29 cellular contexts compared by ENCODE assay signal in genomic region chr10:103203466-103203865, GRCh38. TPM values are rescaled to one million over a fixed set of nuclear protein-coding genes. Genes with fewer than 3 reads are reported as not detected.
"Had no signal": no experiment of that assay in that cellular context is flagged by ENCODE, and none has a peak within 500 bp of the region (broad histone marks: within the 10 kb centered on the region; RNA-seq: fewer than 3 reads in every experiment).

No MANE protein-coding gene starts in this region.

- H3K79me2 ChIP-seq: parathyroid adenoma had no signal

- H3K4me3 ChIP-seq: coronary artery, gastrocnemius medialis, heart right ventricle, left lung, smooth muscle cell, suprapubic skin, transverse colon, upper lobe of right lung, uterus had no signal

- H3K27me3 Mint-ChIP-seq: stimulated activated naive CD8-positive, alpha-beta T cell treated with anti-CD3 and anti-CD28 coated beads, Interleukin-15, amount 100 ng/mL, for 72 hours had no signal

- H3K36me3 Mint-ChIP-seq: naive thymus-derived CD8-positive, alpha-beta T cell had no signal

- H3K9me3 ChIP-seq: gastrocnemius medialis, heart right ventricle, left lung, suprapubic skin, transverse colon, upper lobe of right lung, uterus had no signal

- H3K36me3 ChIP-seq: gastrocnemius medialis, heart right ventricle, left lung, suprapubic skin, transverse colon, upper lobe of right lung, uterus had no signal

- H2AFZ ChIP-seq: parathyroid adenoma had no signal

- DNase-seq: dermis blood vessel endothelial cell; effector memory CD4-positive, alpha-beta T cell; foreskin fibroblast; gastrocnemius medialis; heart right ventricle; hippocampal formation; left cardiac atrium; left lung; mesenchymal stem cell; midbrain; naive thymus-derived CD8-positive, alpha-beta T cell; nephron progenitor cell; stimulated activated CD4-positive, alpha-beta T cell treated with anti-CD3 and anti-CD28 coated beads, Interleukin-12 subunit alpha, Interleukin-12 subunit beta, amount 100 ng/mL, for 4 hours; stimulated activated CD4-positive, alpha-beta T cell treated with anti-CD3 and anti-CD28 coated beads, Interleukin-1b, Interleukin-23, amount 100 ng/mL, for 48 hours; stimulated activated CD4-positive, alpha-beta T cell treated with anti-CD3 and anti-CD28 coated beads, Interleukin-4, amount 100 ng/mL, for 1 hour; stimulated activated CD8-positive, alpha-beta memory T cell treated with anti-CD3 and anti-CD28 coated beads, Interleukin-4, amount 100 ng/mL, for 48 hours; stimulated activated naive CD4-positive, alpha-beta T cell; stimulated activated naive CD8-positive, alpha-beta T cell treated with anti-CD3 and anti-CD28 coated beads, Interleukin-15, amount 100 ng/mL, for 72 hours; transverse colon; upper lobe of right lung; uterus had no signal

- H3K4me3 Mint-ChIP-seq: naive thymus-derived CD8-positive, alpha-beta T cell; nephron progenitor cell; stimulated activated naive CD8-positive, alpha-beta T cell treated with anti-CD3 and anti-CD28 coated beads, Interleukin-15, amount 100 ng/mL, for 72 hours had no signal

- H3K27ac ChIP-seq: coronary artery, gastrocnemius medialis, parathyroid adenoma, suprapubic skin, transverse colon, upper lobe of right lung, uterus had no signal

- H3K27ac Mint-ChIP-seq: nephron progenitor cell; progenitor cell of endocrine pancreas; stimulated activated naive CD8-positive, alpha-beta T cell treated with anti-CD3 and anti-CD28 coated beads, Interleukin-15, amount 100 ng/mL, for 72 hours had no signal

- H3K9me3 Mint-ChIP-seq: nephron progenitor cell had no signal

- H3K4me1 Mint-ChIP-seq: naive thymus-derived CD8-positive, alpha-beta T cell; stimulated activated naive CD8-positive, alpha-beta T cell treated with anti-CD3 and anti-CD28 coated beads, Interleukin-15, amount 100 ng/mL, for 72 hours had no signal

- H3K9ac ChIP-seq: parathyroid adenoma had no signal

- H3K4me2 ChIP-seq: smooth muscle cell had no signal

- H3K27me3 ChIP-seq: gastrocnemius medialis, heart right ventricle, left lung, suprapubic skin, transverse colon, upper lobe of right lung, uterus had no signal

- H3K4me1 ChIP-seq: suprapubic skin, transverse colon, upper lobe of right lung, uterus had no signal

- ATAC-seq: gastrocnemius medialis; heart right ventricle; left cardiac atrium; left lung; naive thymus-derived CD8-positive, alpha-beta T cell; sciatic nerve; stimulated activated naive CD8-positive, alpha-beta T cell treated with anti-CD3 and anti-CD28 coated beads, Interleukin-15, amount 100 ng/mL, for 72 hours had no signal

RNA-seq across cellular contexts. Expression of gene RPEL1, which starts 42.2 kb away (rescaled TPM):
- total RNA-seq: gastrocnemius medialis; heart right ventricle; left cardiac atrium; lower leg skin; myocyte; naive thymus-derived CD8-positive, alpha-beta T cell; progenitor cell of endocrine pancreas; sciatic nerve; smooth muscle cell; suprapubic skin; transverse colon; upper lobe of right lung had no signal
